Comparison of ENCODE assay signal across 10 cellular contexts in the genomic region with DNA sequence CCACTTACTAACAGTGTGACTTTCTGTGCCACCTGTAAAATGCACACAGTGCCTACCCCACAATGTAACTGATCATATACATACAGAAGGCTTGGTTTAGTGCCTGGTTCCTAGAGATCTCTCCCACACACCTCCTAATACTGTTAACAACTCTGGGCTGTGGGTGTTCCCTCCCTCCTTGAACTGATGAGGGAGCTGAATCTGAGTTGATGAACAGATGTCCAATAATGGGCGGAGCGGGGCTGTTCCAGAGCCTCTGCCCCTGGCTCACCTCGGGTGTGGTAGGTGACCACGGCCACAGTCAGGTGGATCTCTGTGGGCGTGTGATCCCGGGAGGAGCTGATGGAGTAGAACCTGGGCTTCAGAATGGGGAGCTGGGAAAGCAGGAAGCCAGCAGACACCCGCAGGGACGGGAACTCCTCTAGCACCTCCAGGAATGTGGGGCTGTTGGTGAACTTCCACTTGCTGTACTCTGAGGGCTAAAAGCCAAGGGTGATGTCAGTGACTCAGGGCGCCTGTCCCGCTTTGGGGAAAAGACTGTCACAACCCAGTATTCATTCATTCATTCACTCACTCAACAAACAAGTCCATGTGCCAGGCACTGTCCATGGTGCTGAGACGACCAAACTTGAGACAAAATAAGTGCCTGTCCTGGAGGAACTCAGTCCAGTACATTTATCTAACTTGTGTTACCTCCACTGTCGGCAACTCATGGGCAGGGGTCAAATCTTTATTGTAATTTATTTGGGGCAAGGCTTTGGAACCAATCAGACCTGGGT. TPM values are rescaled to one million over a fixed set of nuclear protein-coding genes. Genes with fewer than 3 reads are reported as not detected.
DNase-seq lines count a peak whose midpoint lies in the region; ATAC-seq and TF ChIP-seq lines count a peak whose summit lies in the region.
"Had no signal": no experiment of that assay in that cellular context is flagged by ENCODE, and none has a peak within 500 bp of the region (broad histone marks: within the 10 kb centered on the region; RNA-seq: fewer than 3 reads in every experiment).

No MANE protein-coding gene starts in this region.

- H3K4me1 Mint-ChIP-seq in activated T-cell treated with anti-CD3 and anti-CD28 coated beads, Interleukin-2, amount 50 U/mL, for 72 hours (ENCODE audit: low read depth) = no peaks in the 10 kb centered on the region

- TF ChIP-seq CTCF in choroid plexus epithelial cell (conservative IDR thresholded peaks at IDR 0.05; ENCODE audit: low read depth, low read length) = no peak

- no peaks in the 10 kb centered on the region for H3K36me3 Mint-ChIP-seq in activated T-cell treated with anti-CD3 and anti-CD28 coated beads, Interleukin-2, amount 50 U/mL, for 72 hours (ENCODE audit: insufficient read depth in 2 of 2)

- H3K27ac Mint-ChIP-seq in activated T-cell treated with anti-CD3 and anti-CD28 coated beads, Interleukin-2, amount 50 U/mL, for 72 hours = no peak overlapping the region

- no peaks in the 10 kb centered on the region for H3K9me3 Mint-ChIP-seq in activated T-cell treated with anti-CD3 and anti-CD28 coated beads, Interleukin-2, amount 50 U/mL, for 72 hours

- no peak overlapping the region for H3K4me3 ChIP-seq in choroid plexus epithelial cell (ENCODE audit: low read depth, low read length)

- no peak for ATAC-seq in activated T-cell treated with anti-CD3 and anti-CD28 coated beads, Interleukin-2, amount 50 U/mL, for 72 hours (replicated peaks in 1 of 2)
- no peak for ATAC-seq in GM21529 (IDR thresholded peaks at IDR 0.05; ENCODE audit: unreplicated experiment)

- no peak overlapping the region for H3K4me3 Mint-ChIP-seq in activated T-cell treated with anti-CD3 and anti-CD28 coated beads, Interleukin-2, amount 50 U/mL, for 72 hours

- DNase-seq in activated T-cell treated with anti-CD3 and anti-CD28 coated beads, Interleukin-2, amount 50 U/mL, for 48 hours = peak; percentile 22 to 32
- no peak for DNase-seq in activated T-cell treated with anti-CD3 and anti-CD28 coated beads, Interleukin-2, amount 50 U/mL, for 72 hours
- DNase-seq in NCI-H524 (lab: John Stamatoyannopoulos, UW) (peak; percentile 66 to 83), choroid plexus epithelial cell (ENCODE audit: low read depth) (peak; percentile 52), renal cortical epithelial cell (ENCODE audit: low read depth) (peak; percentile 29), NCI-H1105 (lab: John Stamatoyannopoulos, UW) (no peak), NCI-H2107 (lab: John Stamatoyannopoulos, UW) (no peak)
- DNase-seq: effector CD8-positive, alpha-beta T cell had no signal

- peaks cover 4% of the 10 kb centered on the region for H3K27me3 Mint-ChIP-seq in activated T-cell treated with anti-CD3 and anti-CD28 coated beads, Interleukin-2, amount 50 U/mL, for 72 hours (ENCODE audit: low read depth)

RNA-seq across cellular contexts. Expression of a gene that starts 37.6 kb away (rescaled TPM):
- under 1 TPM; 0.05 to 0.14 TPM for total RNA-seq in activated T-cell treated with anti-CD3 and anti-CD28 coated beads, Interleukin-2, amount 50 U/mL, for 72 hours
- total RNA-seq in renal cortical epithelial cell = not detected in 2 replicates
- total RNA-seq: osteoblast had no signal

Comparison
In these comparisons a context has a peak if more than half of its experiments do, and no peak if none do; other contexts are left out.
1. DNase-seq: peak in activated T-cell treated with anti-CD3 and anti-CD28 coated beads, Interleukin-2, amount 50 U/mL, for 48 hours (2 of 2), NCI-H524 (2 of 2), choroid plexus epithelial cell (single experiment) and renal cortical epithelial cell (single experiment); none in activated T-cell treated with anti-CD3 and anti-CD28 coated beads, Interleukin-2, amount 50 U/mL, for 72 hours (0 of 2), NCI-H1105 (single experiment) and NCI-H2107 (single experiment).